ENCODE assay signal across 19 cellular contexts in the genomic region with DNA sequence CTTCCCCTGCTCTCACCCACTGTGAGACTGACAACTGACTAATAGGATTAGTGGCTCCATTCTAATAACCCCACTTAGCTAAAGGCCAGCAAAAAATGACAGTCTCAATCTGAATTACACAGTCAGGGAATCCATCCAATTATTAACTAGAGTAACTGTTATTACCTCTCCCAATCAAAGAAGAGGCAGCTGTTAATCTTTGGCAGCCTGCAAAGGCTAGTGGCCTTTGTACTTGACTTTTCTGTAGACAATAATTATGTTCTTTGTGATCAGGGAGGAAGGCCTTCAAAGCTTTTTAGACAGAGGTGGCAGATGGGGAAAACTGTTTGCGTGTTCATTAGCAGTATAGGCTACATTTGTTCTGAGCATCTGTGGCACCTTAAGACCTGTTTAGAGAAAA.
DNase-seq lines count a peak whose midpoint lies in the region; ATAC-seq and TF ChIP-seq lines count a peak whose summit lies in the region.
"Had no signal": no experiment of that assay in that cellular context is flagged by ENCODE, and none has a peak within 500 bp of the region (broad histone marks: within the 10 kb centered on the region; RNA-seq: fewer than 3 reads in every experiment).

No MANE protein-coding gene starts in this region.

- DNase-seq in NCI-H1105 (lab: John Stamatoyannopoulos, UW) (peak; percentile 64), NCI-H446 (lab: John Stamatoyannopoulos, UW) (peak; percentile 4 to 28), glutamatergic neuron (no peak), renal cortical epithelial cell (ENCODE audit: low read depth) (peak; percentile 60), substantia nigra (lab: John Stamatoyannopoulos, UW) (no peak), HCEC 1CT (no peak), DMS114 treated with DMSO at 0.1 percent for 48 hours (lab: John Stamatoyannopoulos, UW; ENCODE audit: unreplicated experiment) (no peak)
- no peak for DNase-seq in activated naive CD4-positive, alpha-beta T cell treated with anti-CD3 and anti-CD28 coated beads, Interleukin-2, amount 50 U/mL, for 72 hours (ENCODE audit: low spot score in 2 of 2)
- DNase-seq: activated CD4-positive, alpha-beta T cell treated with anti-CD3 and anti-CD28 coated beads, Interleukin-2, amount 50 U/mL, for 48 hours; activated T-cell treated with anti-CD3 and anti-CD28 coated beads, Interleukin-2, amount 50 U/mL, for 24 hours; GDM1; naive thymus-derived CD4-positive, alpha-beta T cell; NCI-H1436 treated with DMSO at 0.1 percent for 48 hours; spleen had no signal

- H3K36me3 Mint-ChIP-seq in glutamatergic neuron (ENCODE audit: unreplicated experiment): no peaks in the 10 kb centered on the region
- H3K36me3 Mint-ChIP-seq in activated naive CD4-positive, alpha-beta T cell treated with anti-CD3 and anti-CD28 coated beads, Interleukin-2, amount 50 U/mL, for 72 hours: no peaks in the 10 kb centered on the region

- ATAC-seq in activated naive CD4-positive, alpha-beta T cell treated with anti-CD3 and anti-CD28 coated beads, Interleukin-2, amount 50 U/mL, for 72 hours: no peak
- ATAC-seq: K562; naive thymus-derived CD4-positive, alpha-beta T cell had no signal

- H3K4me3 Mint-ChIP-seq in glutamatergic neuron (ENCODE audit: unreplicated experiment): peak overlapping the region; percentile 58
- H3K4me3 Mint-ChIP-seq: activated naive CD8-positive, alpha-beta T cell; activated T-cell treated with anti-CD3 and anti-CD28 coated beads, Interleukin-2, amount 50 U/mL, for 24 hours; brain; dendritic cell treated with granulocyte-macrophage colony-stimulating factor and Interleukin-4, amounts not matched to agents 40 ng/mL and 50 ng/mL, for 4 days; naive thymus-derived CD4-positive, alpha-beta T cell had no signal

- H3K9me3 Mint-ChIP-seq in glutamatergic neuron (ENCODE audit: unreplicated experiment): peaks cover 4% of the 10 kb centered on the region
- H3K9me3 Mint-ChIP-seq in activated naive CD4-positive, alpha-beta T cell treated with anti-CD3 and anti-CD28 coated beads, Interleukin-2, amount 50 U/mL, for 72 hours: no peaks in the 10 kb centered on the region
- H3K9me3 Mint-ChIP-seq: activated T-cell treated with anti-CD3 and anti-CD28 coated beads, Interleukin-2, amount 50 U/mL, for 24 hours; dendritic cell treated with granulocyte-macrophage colony-stimulating factor and Interleukin-4, amounts not matched to agents 40 ng/mL and 50 ng/mL, for 4 days had no signal

- no peaks in the 10 kb centered on the region for H3K27me3 Mint-ChIP-seq in glutamatergic neuron (ENCODE audit: unreplicated experiment)
- H3K27me3 Mint-ChIP-seq: activated naive CD8-positive, alpha-beta T cell; activated T-cell treated with anti-CD3 and anti-CD28 coated beads, Interleukin-2, amount 50 U/mL, for 24 hours; brain; dendritic cell treated with granulocyte-macrophage colony-stimulating factor and Interleukin-4, amounts not matched to agents 40 ng/mL and 50 ng/mL, for 4 days; naive thymus-derived CD4-positive, alpha-beta T cell had no signal

- no peak overlapping the region for H3K27ac ChIP-seq in substantia nigra (ENCODE audit: low read depth, low read length, poor library complexity, severe bottlenecking)
- H3K27ac ChIP-seq: prostate gland, spleen had no signal

- H3K4me1 Mint-ChIP-seq in glutamatergic neuron (ENCODE audit: low read depth, unreplicated experiment): peaks cover 27% of the 10 kb centered on the region
- H3K4me1 Mint-ChIP-seq: naive thymus-derived CD4-positive, alpha-beta T cell had no signal

- H3K27ac Mint-ChIP-seq in glutamatergic neuron (ENCODE audit: unreplicated experiment): peak overlapping the region; percentile 69
- H3K27ac Mint-ChIP-seq in activated naive CD4-positive, alpha-beta T cell treated with anti-CD3 and anti-CD28 coated beads, Interleukin-2, amount 50 U/mL, for 72 hours: no peak overlapping the region
- H3K27ac Mint-ChIP-seq: activated naive CD8-positive, alpha-beta T cell; activated T-cell treated with anti-CD3 and anti-CD28 coated beads, Interleukin-2, amount 50 U/mL, for 24 hours; dendritic cell treated with granulocyte-macrophage colony-stimulating factor and Interleukin-4, amounts not matched to agents 40 ng/mL and 50 ng/mL, for 4 days; naive thymus-derived CD4-positive, alpha-beta T cell had no signal

- TF ChIP-seq CTCF in glutamatergic neuron (IDR thresholded peaks at IDR 0.05; ENCODE audit: partially characterized antibody, unreplicated experiment): no peak

Comparison
In these comparisons a context has a peak if more than half of its experiments do, and no peak if none do; other contexts are left out.
1. DNase-seq: peak in NCI-H1105 (single experiment), NCI-H446 (2 of 2) and renal cortical epithelial cell (single experiment); none in glutamatergic neuron (single experiment), substantia nigra (0 of 49), HCEC 1CT (single experiment), activated naive CD4-positive, alpha-beta T cell treated with anti-CD3 and anti-CD28 coated beads, Interleukin-2, amount 50 U/mL, for 72 hours (0 of 2) and DMS114 treated with DMSO at 0.1 percent for 48 hours (single experiment).